In genomic region chr5:151808451-151809169, GRCh38 we compare ENCODE assay signal across 17 cellular contexts. TPM values are rescaled to one million over a fixed set of nuclear protein-coding genes. Genes with fewer than 3 reads are reported as not detected.
A peak's percentile ranks its signal among the peaks of the same experiment; 100 is the strongest.
DNase-seq lines count a peak whose midpoint lies in the region; ATAC-seq, FAIRE-seq and TF ChIP-seq lines count a peak whose summit lies in the region.
"Had no signal": no experiment of that assay in that cellular context is flagged by ENCODE, and none has a peak within 500 bp of the region (broad histone marks: within the 10 kb centered on the region; RNA-seq: fewer than 3 reads in every experiment).

No MANE protein-coding gene starts in this region.

- no peak overlapping the region for H3K27ac ChIP-seq in CD8-positive, alpha-beta T cell (ENCODE audit: low read depth, low read length)
- no peak overlapping the region for H3K27ac ChIP-seq in heart left ventricle
- H3K27ac ChIP-seq: BLaER1 treated with 17β-estradiol and CSF1 and Interleukin-3, amounts not matched to agents 10 nM and 100 nM had no signal

- ATAC-seq in CD8-positive, alpha-beta T cell: no peak
- ATAC-seq in heart left ventricle: no peak
- ATAC-seq: PC-3 had no signal

- no peak for TF ChIP-seq POLR2A in heart left ventricle (IDR thresholded peaks at IDR 0.05)

- peaks cover 11% of the 10 kb centered on the region for H3K36me3 ChIP-seq in CD8-positive, alpha-beta T cell (ENCODE audit: insufficient read depth, low read length)
- H3K36me3 ChIP-seq in adipocyte (ENCODE audit: control insufficient read depth, insufficient read depth, low read length, severe bottlenecking) (peaks cover 47% of the 10 kb centered on the region), heart left ventricle (peaks cover 0 to 78% (median 52%) of the 10 kb centered on the region in 9 donors)

- intact Hi-C loops in CD8-positive, alpha-beta T cell (cut with DNase I, micrococcal nuclease): no loop called here
- intact Hi-C loops in heart left ventricle (cut with DNase I): no loop called here

- H3K4me1 Mint-ChIP-seq in CD8-positive, alpha-beta T cell (ENCODE audit: low read depth): peaks cover 14% of the 10 kb centered on the region

- H3K9ac ChIP-seq in adipocyte (ENCODE audit: low read length): peak overlapping the region; percentile 8
- H3K9ac ChIP-seq: BLaER1 treated with 17β-estradiol and CSF1 and Interleukin-3, amounts not matched to agents 10 nM and 100 nM had no signal

- H3K9me3 Mint-ChIP-seq in CD8-positive, alpha-beta T cell: no peaks in the 10 kb centered on the region

- FAIRE-seq in islet of Langerhans (lab: Jason Lieb, UNC): peak; percentile 21

- DNase-seq in AG10803 (ENCODE audit: low read depth) (peak; percentile 55), adipocyte (ENCODE audit: low read depth) (peak; percentile 33), heart left ventricle (no peak), AG08396 (ENCODE audit: low spot score) (no peak), AG08395 (ENCODE audit: low spot score) (no peak)
- no peak for DNase-seq in CD8-positive, alpha-beta T cell
- DNase-seq: COR-L47, DMS153, H7, Kasumi-1, NCI-H187 treated with DMSO at 0.1 percent for 48 hours, NCI-H2171, NCI-H446 treated with DMSO at 0.1 percent for 48 hours, NCI-H748 treated with DMSO at 0.1 percent for 48 hours, PC-3 had no signal

- H3K4me3 ChIP-seq in AG10803 (ENCODE audit: low read length) (no peak overlapping the region), adipocyte (ENCODE audit: low read length) (peak overlapping the region; percentile 7), heart left ventricle (no peak overlapping the region)
- no peak overlapping the region for H3K4me3 ChIP-seq in CD8-positive, alpha-beta T cell (ENCODE audit: low read depth, low read length)
- H3K4me3 ChIP-seq: BLaER1 treated with 17β-estradiol and CSF1 and Interleukin-3, amounts not matched to agents 10 nM and 100 nM had no signal

- peaks cover 85% of the 10 kb centered on the region for H3K36me3 Mint-ChIP-seq in CD8-positive, alpha-beta T cell

- no peaks in the 10 kb centered on the region for H3K27me3 Mint-ChIP-seq in CD8-positive, alpha-beta T cell (ENCODE audit: low read depth)

- no peaks in the 10 kb centered on the region for H3K27me3 ChIP-seq in CD8-positive, alpha-beta T cell (ENCODE audit: insufficient read depth, low read length)
- H3K27me3 ChIP-seq in adipocyte (replicated peaks; ENCODE audit: control insufficient read depth, insufficient read depth, low read length) (no peaks in the 10 kb centered on the region), heart left ventricle (no peaks in the 10 kb centered on the region)
- H3K27me3 ChIP-seq: BLaER1 treated with 17β-estradiol and CSF1 and Interleukin-3, amounts not matched to agents 10 nM and 100 nM had no signal

- H3K9me3 ChIP-seq in CD8-positive, alpha-beta T cell (ENCODE audit: low read length): no peaks in the 10 kb centered on the region
- H3K9me3 ChIP-seq in adipocyte (ENCODE audit: control insufficient read depth, low read length): no peaks in the 10 kb centered on the region
- H3K9me3 ChIP-seq in heart left ventricle: no peaks in the 10 kb centered on the region
- H3K9me3 ChIP-seq: BLaER1 treated with 17β-estradiol and CSF1 and Interleukin-3, amounts not matched to agents 10 nM and 100 nM had no signal

- POLR2A ChIA-PET in CD8-positive, alpha-beta T cell (lab: Charles Lee): no interaction called here

- H3K4me1 ChIP-seq in CD8-positive, alpha-beta T cell (ENCODE audit: insufficient read depth, low read length): no peaks in the 10 kb centered on the region
- H3K4me1 ChIP-seq in adipocyte (ENCODE audit: control insufficient read depth, insufficient read depth, low read length): peaks cover 79% of the 10 kb centered on the region
- peaks cover 0 to 50% (median 20%) of the 10 kb centered on the region in 12 donors for H3K4me1 ChIP-seq in heart left ventricle

- H3K27ac Mint-ChIP-seq in CD8-positive, alpha-beta T cell: peak overlapping the region; percentile 41

- CTCF ChIA-PET in CD8-positive, alpha-beta T cell (lab: Charles Lee): no interaction called here

- TF ChIP-seq CTCF in AG10803 (conservative IDR thresholded peaks at IDR 0.05; ENCODE audit: low read length) (no peak), heart left ventricle (IDR thresholded peaks at IDR 0.05) (no peak)
- no peak for TF ChIP-seq CTCF in CD8-positive, alpha-beta T cell (IDR thresholded peaks at IDR 0.05)

- WGBS in heart left ventricle, 4 donors: 84 to 86% (median 86%) methylated on average over 4 of the region's 4 CpGs

- no peak overlapping the region for H3K4me3 Mint-ChIP-seq in CD8-positive, alpha-beta T cell

RNA-seq across cellular contexts. Expression of gene G3BP1, which starts 36.9 kb away (rescaled TPM):
- total RNA-seq in CD8-positive, alpha-beta T cell: 10 to 100 TPM; 89.1 to 91.1 TPM
- total RNA-seq in heart left ventricle: 100 to 1,000 TPM in 4 of 9 donors, 10 to 100 TPM in 5; 64.5 to 133 (median 98.1) TPM
- polyA plus RNA-seq in heart left ventricle: 10 to 100 TPM; 12.7 to 29.0 TPM

RNA-seq across cellular contexts. Expression of gene ATOX1, which starts 50.2 kb away (rescaled TPM):
- total RNA-seq in CD8-positive, alpha-beta T cell: 10 to 100 TPM; 12.6 to 13.2 TPM
- 100 to 1,000 TPM in 1 of 9 donors, 10 to 100 TPM in 8; 52.1 to 149 (median 66.5) TPM for total RNA-seq in heart left ventricle
- 100 to 1,000 TPM in 1 of 2 donors, 10 to 100 TPM in 1; 92.0 to 102 TPM for polyA plus RNA-seq in heart left ventricle

Comparison
In these comparisons a context has a peak if more than half of its experiments do, and no peak if none do; other contexts are left out.
1. DNase-seq: peak in AG10803 (single experiment) and adipocyte (single experiment); none in CD8-positive, alpha-beta T cell (0 of 7), heart left ventricle (0 of 5), AG08396 (single experiment) and AG08395 (single experiment).